ENCODE assay signal across 8 cellular contexts in the genomic region with DNA sequence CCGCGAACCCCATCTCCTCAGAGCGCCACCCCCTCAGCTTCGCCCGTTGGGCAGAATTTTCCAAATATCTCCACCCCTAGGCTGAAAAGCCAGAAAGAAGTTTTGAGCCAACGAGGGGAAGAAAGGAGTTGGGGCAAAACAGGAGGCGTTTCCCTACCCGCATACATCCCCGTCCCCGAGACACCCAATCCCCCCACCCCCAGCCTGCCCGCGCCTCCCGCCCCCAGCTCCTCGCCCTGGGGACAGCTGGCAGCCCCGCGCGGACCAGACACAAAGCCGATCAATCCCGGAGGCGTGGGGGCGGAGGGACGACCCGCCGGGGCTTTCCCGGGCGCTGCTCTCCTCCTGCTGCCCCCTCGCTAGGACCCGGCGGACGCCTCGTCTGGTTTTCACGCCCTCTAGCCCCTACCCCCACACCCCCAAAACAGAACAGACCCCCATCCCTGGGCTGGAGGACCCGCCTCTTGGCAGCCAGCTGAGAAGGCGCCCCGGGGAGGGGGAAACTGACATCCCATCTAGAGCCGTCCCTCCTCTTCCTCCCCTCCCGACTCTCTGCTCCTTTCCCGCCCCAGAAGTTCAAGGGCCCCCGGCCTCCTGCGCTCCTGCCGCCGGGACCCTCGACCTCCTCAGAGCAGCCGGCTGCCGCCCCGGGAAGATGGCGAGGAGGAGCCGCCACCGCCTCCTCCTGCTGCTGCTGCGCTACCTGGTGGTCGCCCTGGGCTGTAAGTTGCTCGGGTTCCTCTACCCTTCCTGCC. TPM values are rescaled to one million over a fixed set of nuclear protein-coding genes. Genes with fewer than 3 reads are reported as not detected.
A peak's percentile ranks its signal among the peaks of the same experiment; 100 is the strongest.
DNase-seq lines count a peak whose midpoint lies in the region; ATAC-seq lines count a peak whose summit lies in the region.

A gene with protein sequence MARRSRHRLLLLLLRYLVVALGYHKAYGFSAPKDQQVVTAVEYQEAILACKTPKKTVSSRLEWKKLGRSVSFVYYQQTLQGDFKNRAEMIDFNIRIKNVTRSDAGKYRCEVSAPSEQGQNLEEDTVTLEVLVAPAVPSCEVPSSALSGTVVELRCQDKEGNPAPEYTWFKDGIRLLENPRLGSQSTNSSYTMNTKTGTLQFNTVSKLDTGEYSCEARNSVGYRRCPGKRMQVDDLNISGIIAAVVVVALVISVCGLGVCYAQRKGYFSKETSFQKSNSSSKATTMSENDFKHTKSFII (plus strand): TSS at position 92 of the 755 bp plus-strand sequence. CDS start 564 bp downstream, at position 656.

- DNase-seq in NCI-H2227 (lab: John Stamatoyannopoulos, UW; ENCODE audit: unreplicated experiment) (peak; percentile 40), NCI-H2227 treated with DMSO at 0.1 percent for 48 hours (lab: John Stamatoyannopoulos, UW) (no peak), NCI-H82 (lab: John Stamatoyannopoulos, UW) (peak; percentile 92), activated gamma-delta T cell treated with Interleukin-2 at 50 U/mL for 16 hours (peak; percentile 30), globus pallidus (ENCODE audit: low spot score) (peak; percentile 57), occipital lobe (lab: John Stamatoyannopoulos, UW) (peak; percentile 11), aorta (peak; percentile 52 to 79)

- H3K27me3 ChIP-seq in aorta (ENCODE audit: control insufficient read depth in 1 of 2, insufficient read depth in 2 of 2, low read length in 1 of 2), result no peaks in the 10 kb centered on the region

- no peaks in the 10 kb centered on the region for H3K9me3 ChIP-seq in aorta (ENCODE audit: control insufficient read depth, low read length)

- intact Hi-C loops in aorta (cut with DNase I), result no loop called here

- no peak within 1 kb of the TSS for H3K27ac ChIP-seq in aorta (ENCODE audit: low read depth in 1 of 2, low read length in 2 of 2)

- H3K4me3 ChIP-seq in aorta (ENCODE audit: low read length in 2 of 2), result peak within 1 kb of the TSS; percentile 76 to 90

- ATAC-seq in HG02852 (IDR thresholded peaks at IDR 0.05; ENCODE audit: unreplicated experiment) (peak; percentile 75), aorta (ENCODE audit: low FRiP score) (peak; percentile 85)

- no peaks in the 10 kb centered on the region for H3K4me1 ChIP-seq in aorta (ENCODE audit: control insufficient read depth in 1 of 2, insufficient read depth in 2 of 2, low read length in 2 of 2)

- 0 to 1% methylated on average over 50 to 52 of the region's 52 CpGs for WGBS in aorta, 2 donors

- H3K36me3 ChIP-seq in aorta (ENCODE audit: control insufficient read depth in 1 of 2, insufficient read depth in 2 of 2, low read length in 1 of 2), result no peaks in the 10 kb centered on the region

RNA-seq across cellular contexts. Expression of the gene that starts here (rescaled TPM):
- total RNA-seq in occipital lobe (22.3 TPM), aorta (10 to 100 TPM; 20.1 to 61.0 TPM)
- 1 to 10 TPM; 2.1 to 5.3 TPM for polyA plus RNA-seq in aorta
